12 cellular contexts compared by ENCODE assay signal in the genomic region with DNA sequence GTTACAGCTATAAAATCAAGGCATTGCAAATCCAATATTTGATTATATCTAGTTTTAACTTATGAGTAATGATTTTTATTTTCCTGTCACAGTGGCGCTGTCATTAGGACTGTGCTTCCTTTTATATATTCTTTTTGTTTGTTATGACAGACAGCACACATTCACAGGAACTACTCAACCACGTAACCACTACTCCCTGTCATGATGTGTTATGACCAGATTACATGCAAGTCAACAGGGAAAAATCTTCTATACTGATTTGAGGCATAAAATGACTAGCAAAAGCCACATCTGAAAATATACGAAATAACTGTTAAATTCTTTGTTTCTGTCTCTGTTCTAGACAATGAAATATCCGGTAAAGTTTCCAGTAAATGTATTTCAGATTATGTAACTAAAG. TPM values are rescaled to one million over a fixed set of nuclear protein-coding genes. Genes with fewer than 3 reads are reported as not detected.
A peak's percentile ranks its signal among the peaks of the same experiment; 100 is the strongest.
DNase-seq lines count a peak whose midpoint lies in the region; ATAC-seq and TF ChIP-seq lines count a peak whose summit lies in the region.
"Had no signal": no experiment of that assay in that cellular context is flagged by ENCODE, and none has a peak within 500 bp of the region (broad histone marks: within the 10 kb centered on the region; RNA-seq: fewer than 3 reads in every experiment).

No MANE protein-coding gene starts in this region.

- H3K27me3 ChIP-seq in DOHH2 (ENCODE audit: control insufficient read depth, low read length) (no peaks in the 10 kb centered on the region), SK-N-SH (ENCODE audit: insufficient read depth) (no peaks in the 10 kb centered on the region)
- H3K27me3 ChIP-seq: sigmoid colon, upper lobe of right lung had no signal

- H3K9me3 ChIP-seq in DOHH2 (ENCODE audit: control insufficient read depth, insufficient read depth, low read length) (no peaks in the 10 kb centered on the region), SK-N-SH (no peaks in the 10 kb centered on the region)
- H3K9me3 ChIP-seq: sigmoid colon, upper lobe of right lung had no signal

- ATAC-seq in GM19452 (IDR thresholded peaks at IDR 0.05; ENCODE audit: unreplicated experiment), result peak; percentile 44
- ATAC-seq: upper lobe of right lung had no signal

- no peak for TF ChIP-seq CTCF in DOHH2 (IDR thresholded peaks at IDR 0.05; ENCODE audit: low read depth, low read length, poor library complexity, severe bottlenecking)
- TF ChIP-seq CTCF in SK-N-SH (IDR thresholded peaks at IDR 0.05), result no peak

- 93% methylated on average over 4 of the region's 4 CpGs for WGBS in SK-N-SH (ENCODE audit: low lambda C conversion rate)

- no peaks in the 10 kb centered on the region for H3K9me2 ChIP-seq in DOHH2 (replicated peaks; ENCODE audit: control insufficient read depth, low read length)
- no peaks in the 10 kb centered on the region for H3K9me2 ChIP-seq in SK-N-SH

- peaks cover 71% of the 10 kb centered on the region for H3K4me1 ChIP-seq in DOHH2 (ENCODE audit: control insufficient read depth, low read length)
- H3K4me1 ChIP-seq in SK-N-SH (ENCODE audit: control insufficient read depth in 1 of 2, insufficient read depth in 2 of 2, low read depth in 1 of 2, low read length in 1 of 2), result peaks cover 0 to 2% of the 10 kb centered on the region in 2 experiments; a peak in 1 of 4 replicates
- H3K4me1 ChIP-seq: upper lobe of right lung had no signal

- H4K20me1 ChIP-seq in DOHH2 (ENCODE audit: control insufficient read depth, insufficient read depth, low read depth, low read length) (no peaks in the 10 kb centered on the region), SK-N-SH (ENCODE audit: insufficient read depth) (no peaks in the 10 kb centered on the region)

- H3K79me2 ChIP-seq in DOHH2 (ENCODE audit: control insufficient read depth, low read length) (peaks cover 43% of the 10 kb centered on the region), SK-N-SH (ENCODE audit: insufficient read depth) (peaks cover 27% of the 10 kb centered on the region)

- no peak overlapping the region for H3K9ac ChIP-seq in SK-N-SH

- DNase-seq in M059J (ENCODE audit: low read depth), result peak; percentile 39
- peak; percentile 34 for DNase-seq in kidney glomerular epithelial cell (lab: John Stamatoyannopoulos, UW)
- DNase-seq in activated effector memory CD4-positive, alpha-beta T cell treated with anti-CD3 and anti-CD28 coated beads, Interleukin-2, amount 50 U/mL, for 16 hours, result no peak
- DNase-seq in DMS 273 treated with DMSO at 0.1 percent for 48 hours (lab: John Stamatoyannopoulos, UW), result no peak
- DNase-seq in SK-N-SH, result no peak
- no peak for DNase-seq in SIG-M5 treated with dmso at 0.1 percent for 504 hours (lab: John Stamatoyannopoulos, UW; ENCODE audit: unreplicated experiment)
- DNase-seq: HFFc6, NCI-H1417, sigmoid colon, upper lobe of right lung had no signal

- CTCF ChIA-PET in SK-N-SH (lab: Yijun Ruan, JAX), result interaction anchor here (1.4 kb wide), 2 partner anchors 11 to 137 kb away, joined by 4 read pairs; no protein-coding TSS in a partner anchor

- H3K27ac ChIP-seq in DOHH2 (ENCODE audit: low read depth, low read length), result peak overlapping the region; percentile 74
- no peak overlapping the region; a peak in 1 of 4 replicates for H3K27ac ChIP-seq in SK-N-SH (ENCODE audit: low read depth in 2 of 2, low read length in 1 of 2)
- H3K27ac ChIP-seq: sigmoid colon, upper lobe of right lung had no signal

- H3K4me2 ChIP-seq in DOHH2 (ENCODE audit: low read length), result peak overlapping the region; percentile 63
- no peak overlapping the region for H3K4me2 ChIP-seq in SK-N-SH

- no peak overlapping the region for H2AFZ ChIP-seq in SK-N-SH (ENCODE audit: low read depth)

- no peak for TF ChIP-seq EP300 in SK-N-SH (IDR thresholded peaks at IDR 0.05; ENCODE audit: borderline replicate concordance in 1 of 2, low read depth in 1 of 2, low read length in 1 of 2)

- H3F3A ChIP-seq in DOHH2 (ENCODE audit: control insufficient read depth, insufficient read depth), result peaks cover 38% of the 10 kb centered on the region
- H3F3A ChIP-seq in SK-N-SH (replicated peaks; ENCODE audit: insufficient read depth), result peaks cover 15% of the 10 kb centered on the region

- H3K4me3 ChIP-seq in DOHH2 (ENCODE audit: low read length) (peak overlapping the region; percentile 39), SK-N-SH (ENCODE audit: low read depth in 2 of 2, low read length in 1 of 2) (no peak overlapping the region)
- H3K4me3 ChIP-seq: sigmoid colon, upper lobe of right lung had no signal

- POLR2A ChIA-PET in SK-N-SH (lab: Yijun Ruan, JAX), result no interaction called here

- no peak for TF ChIP-seq RAD21 in SK-N-SH (IDR thresholded peaks at IDR 0.05; ENCODE audit: low read length)

- peaks cover 83% of the 10 kb centered on the region for H3K36me3 ChIP-seq in DOHH2 (ENCODE audit: control insufficient read depth, low read length)
- H3K36me3 ChIP-seq in SK-N-SH (replicated peaks in 1 of 2; ENCODE audit: control insufficient read depth in 1 of 2, insufficient read depth in 2 of 2, low read length in 1 of 2), result peaks cover 75 to 81% of the 10 kb centered on the region in 2 experiments

TF ChIP-seq in SK-N-SH, 30 proteins besides CTCF, POLR2A, EP300 and RAD21:
- TF ChIP-seq TAF1 (IDR thresholded peaks at IDR 0.05; ENCODE audit: borderline replicate concordance, low read depth, low read length) (no peak), GATA2 (CRISPR knock-in tag; IDR thresholded peaks at IDR 0.05) (no peak), JUND (IDR thresholded peaks at IDR 0.05) (no peak), CHD2 (IDR thresholded peaks at IDR 0.05; ENCODE audit: low read length, partially characterized antibody) (no peak), TCF12 (IDR thresholded peaks at IDR 0.05) (no peak), EZH2phosphoT487 (IDR thresholded peaks at IDR 0.05; ENCODE audit: borderline replicate concordance, low read depth) (no peak), YY1 (IDR thresholded peaks at IDR 0.05; ENCODE audit: low read depth) (no peak), POLR2AphosphoS5 (IDR thresholded peaks at IDR 0.05; ENCODE audit: low read depth, low read length) (no peak), RCOR1 (IDR thresholded peaks at IDR 0.05; ENCODE audit: low read length) (no peak), ELF1 (IDR thresholded peaks at IDR 0.05) (no peak), RFX5 (IDR thresholded peaks at IDR 0.05; ENCODE audit: low read length) (no peak), GABPA (IDR thresholded peaks at IDR 0.05; ENCODE audit: low read depth) (no peak), MXI1 (IDR thresholded peaks at IDR 0.05; ENCODE audit: low read depth, low read length) (no peak), TEAD4 (IDR thresholded peaks at IDR 0.05; ENCODE audit: borderline replicate concordance, insufficient read depth) (no peak)
- TF ChIP-seq, protein P1, sequence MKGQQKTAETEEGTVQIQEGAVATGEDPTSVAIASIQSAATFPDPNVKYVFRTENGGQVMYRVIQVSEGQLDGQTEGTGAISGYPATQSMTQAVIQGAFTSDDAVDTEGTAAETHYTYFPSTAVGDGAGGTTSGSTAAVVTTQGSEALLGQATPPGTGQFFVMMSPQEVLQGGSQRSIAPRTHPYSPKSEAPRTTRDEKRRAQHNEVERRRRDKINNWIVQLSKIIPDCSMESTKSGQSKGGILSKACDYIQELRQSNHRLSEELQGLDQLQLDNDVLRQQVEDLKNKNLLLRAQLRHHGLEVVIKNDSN (IDR thresholded peaks at IDR 0.05; ENCODE audit: borderline replicate concordance, low read depth), result no peak
- TF ChIP-seq, protein P2, sequence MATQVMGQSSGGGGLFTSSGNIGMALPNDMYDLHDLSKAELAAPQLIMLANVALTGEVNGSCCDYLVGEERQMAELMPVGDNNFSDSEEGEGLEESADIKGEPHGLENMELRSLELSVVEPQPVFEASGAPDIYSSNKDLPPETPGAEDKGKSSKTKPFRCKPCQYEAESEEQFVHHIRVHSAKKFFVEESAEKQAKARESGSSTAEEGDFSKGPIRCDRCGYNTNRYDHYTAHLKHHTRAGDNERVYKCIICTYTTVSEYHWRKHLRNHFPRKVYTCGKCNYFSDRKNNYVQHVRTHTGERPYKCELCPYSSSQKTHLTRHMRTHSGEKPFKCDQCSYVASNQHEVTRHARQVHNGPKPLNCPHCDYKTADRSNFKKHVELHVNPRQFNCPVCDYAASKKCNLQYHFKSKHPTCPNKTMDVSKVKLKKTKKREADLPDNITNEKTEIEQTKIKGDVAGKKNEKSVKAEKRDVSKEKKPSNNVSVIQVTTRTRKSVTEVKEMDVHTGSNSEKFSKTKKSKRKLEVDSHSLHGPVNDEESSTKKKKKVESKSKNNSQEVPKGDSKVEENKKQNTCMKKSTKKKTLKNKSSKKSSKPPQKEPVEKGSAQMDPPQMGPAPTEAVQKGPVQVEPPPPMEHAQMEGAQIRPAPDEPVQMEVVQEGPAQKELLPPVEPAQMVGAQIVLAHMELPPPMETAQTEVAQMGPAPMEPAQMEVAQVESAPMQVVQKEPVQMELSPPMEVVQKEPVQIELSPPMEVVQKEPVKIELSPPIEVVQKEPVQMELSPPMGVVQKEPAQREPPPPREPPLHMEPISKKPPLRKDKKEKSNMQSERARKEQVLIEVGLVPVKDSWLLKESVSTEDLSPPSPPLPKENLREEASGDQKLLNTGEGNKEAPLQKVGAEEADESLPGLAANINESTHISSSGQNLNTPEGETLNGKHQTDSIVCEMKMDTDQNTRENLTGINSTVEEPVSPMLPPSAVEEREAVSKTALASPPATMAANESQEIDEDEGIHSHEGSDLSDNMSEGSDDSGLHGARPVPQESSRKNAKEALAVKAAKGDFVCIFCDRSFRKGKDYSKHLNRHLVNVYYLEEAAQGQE (IDR thresholded peaks at IDR 0.05; ENCODE audit: low read depth, low read length), result no peak
- TF ChIP-seq, protein P3, sequence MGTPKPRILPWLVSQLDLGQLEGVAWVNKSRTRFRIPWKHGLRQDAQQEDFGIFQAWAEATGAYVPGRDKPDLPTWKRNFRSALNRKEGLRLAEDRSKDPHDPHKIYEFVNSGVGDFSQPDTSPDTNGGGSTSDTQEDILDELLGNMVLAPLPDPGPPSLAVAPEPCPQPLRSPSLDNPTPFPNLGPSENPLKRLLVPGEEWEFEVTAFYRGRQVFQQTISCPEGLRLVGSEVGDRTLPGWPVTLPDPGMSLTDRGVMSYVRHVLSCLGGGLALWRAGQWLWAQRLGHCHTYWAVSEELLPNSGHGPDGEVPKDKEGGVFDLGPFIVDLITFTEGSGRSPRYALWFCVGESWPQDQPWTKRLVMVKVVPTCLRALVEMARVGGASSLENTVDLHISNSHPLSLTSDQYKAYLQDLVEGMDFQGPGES (IDR thresholded peaks at IDR 0.05; ENCODE audit: low read depth, low read length), result no peak

RNA-seq across cellular contexts. Expression of a gene that starts 25.4 kb away (rescaled TPM):
- 14.6 and 20.1 TPM in 2 replicates for total RNA-seq in M059J (2014; rRNA removed; shearing (Covaris generic))
- 17.5 and 23.1 TPM in 2 replicates for polyA plus RNA-seq in SK-N-SH (2012; rRNA removed)
- 8.9 and 11.2 TPM in 2 replicates for polyA plus RNA-seq in SK-N-SH (2012; cell fraction: cytosol; rRNA removed)
- 68.4 and 98.6 TPM in 2 replicates for polyA plus RNA-seq in SK-N-SH (2012; cell fraction: nucleus; rRNA removed)

Comparison
In these comparisons a context has a peak if more than half of its experiments do, and no peak if none do; other contexts are left out.
1. DNase-seq: peak in M059J (single experiment) and kidney glomerular epithelial cell (single experiment); none in activated effector memory CD4-positive, alpha-beta T cell treated with anti-CD3 and anti-CD28 coated beads, Interleukin-2, amount 50 U/mL, for 16 hours (single experiment), DMS 273 treated with DMSO at 0.1 percent for 48 hours (single experiment), SK-N-SH (single experiment) and SIG-M5 treated with dmso at 0.1 percent for 504 hours (single experiment).